27 cellular contexts compared by ENCODE assay signal in the genomic region with DNA sequence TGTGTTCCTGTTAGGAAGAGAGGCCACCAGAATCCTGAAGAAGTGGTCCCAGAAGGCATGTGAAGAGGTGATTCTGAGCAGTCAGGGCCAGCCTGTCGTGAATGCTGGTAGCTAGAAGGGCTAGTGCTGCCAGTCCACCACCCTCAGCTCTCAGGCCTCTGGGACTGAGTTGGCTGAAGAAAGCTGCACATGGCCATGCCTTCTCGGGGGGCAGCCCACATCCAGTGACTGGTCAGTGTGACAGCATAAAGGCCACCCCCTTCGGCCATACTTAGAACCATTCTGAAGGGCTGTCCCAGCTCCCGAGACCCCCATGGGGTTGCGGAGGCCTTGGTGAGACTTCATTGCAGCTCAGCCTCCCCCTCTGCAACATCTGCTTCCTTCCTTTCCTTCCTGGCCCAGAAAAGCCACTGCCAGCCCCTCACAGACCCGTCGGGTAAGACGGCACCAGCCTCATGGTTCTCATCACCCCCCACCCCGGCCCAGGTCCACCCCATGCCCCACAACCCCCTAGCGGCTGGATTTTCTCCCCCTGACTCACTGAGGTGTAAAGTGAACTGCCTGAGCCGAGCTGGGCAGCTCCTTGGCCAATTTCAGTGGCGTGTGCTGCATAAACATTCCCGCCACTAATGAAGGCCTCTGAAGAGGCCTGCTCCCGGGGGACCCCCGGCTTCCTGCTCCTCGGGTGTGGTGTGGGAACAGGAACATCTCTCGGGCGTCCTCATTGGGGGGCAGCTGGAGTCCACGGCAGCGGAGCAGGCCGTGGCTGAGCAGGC. TPM values are rescaled to one million over a fixed set of nuclear protein-coding genes. Genes with fewer than 3 reads are reported as not detected.
DNase-seq lines count a peak whose midpoint lies in the region; ATAC-seq, FAIRE-seq and TF ChIP-seq lines count a peak whose summit lies in the region.
"Had no signal": no experiment of that assay in that cellular context is flagged by ENCODE, and none has a peak within 500 bp of the region (broad histone marks: within the 10 kb centered on the region; RNA-seq: fewer than 3 reads in every experiment).

No MANE protein-coding gene starts in this region.

- intact Hi-C loops in Right ventricle myocardium inferior (cut with DNase I) = no loop called here
- intact Hi-C loops in cardiac septum (cut with DNase I) = no loop called here
- intact Hi-C loops in lower lobe of right lung (cut with DNase I) = no loop called here
- intact Hi-C loops in spleen (cut with DNase I; ENCODE audit: low total_unique reads) = no loop called here

- no peaks in the 10 kb centered on the region for H3K79me1 ChIP-seq in H1 (ENCODE audit: low read depth, low read length)

- H3K18ac ChIP-seq in H1 (ENCODE audit: extremely low read depth, low read length) = no peak overlapping the region

- no peak overlapping the region for H2BK120ac ChIP-seq in H1 (replicated peaks; ENCODE audit: low read depth, low read length)

- no peak overlapping the region for H3K23ac ChIP-seq in H1 (ENCODE audit: insufficient read length)

- H3K4me1 ChIP-seq in H1 (replicated peaks in 1 of 4; ENCODE audit: control insufficient read depth in 3 of 4, insufficient read depth in 4 of 4, low read length in 3 of 4) (no peaks in the 10 kb centered on the region), lower lobe of right lung (no peaks in the 10 kb centered on the region), spleen (no peaks in the 10 kb centered on the region)
- H3K4me1 ChIP-seq: BE2C had no signal

- H2AK5ac ChIP-seq in H1 (ENCODE audit: low read depth, low read length) = no peak overlapping the region

- no peaks in the 10 kb centered on the region for H4K20me1 ChIP-seq in H1 (replicated peaks in 1 of 2; ENCODE audit: control insufficient read depth in 1 of 2, insufficient read depth in 2 of 2, low read length in 2 of 2)

- H4K5ac ChIP-seq in H1 (ENCODE audit: insufficient read length, low read depth, low read length) = no peak overlapping the region

- no peak for TF ChIP-seq RAD21 in H1 (IDR thresholded peaks at IDR 0.05 in 1 of 2, conservative IDR thresholded peaks at IDR 0.05 in 1 of 2; ENCODE audit: low read depth in 2 of 2, low read length in 2 of 2)

- H2BK15ac ChIP-seq in H1 (ENCODE audit: low read length) = no peak overlapping the region

- H4K91ac ChIP-seq in H1 (replicated peaks; ENCODE audit: insufficient read length, low read length) = no peak overlapping the region

- H3K4ac ChIP-seq in H1 (replicated peaks; ENCODE audit: insufficient read length, low read depth, low read length) = no peak overlapping the region

- H4K8ac ChIP-seq in H1 (ENCODE audit: extremely low read depth, insufficient read depth, low read length) = no peak overlapping the region; the same call in 1 of the 2 replicates

- POLR2A ChIA-PET in H1 (lab: Charles Lee; ENCODE audit: partially characterized antibody) = interaction anchor here (0.6 kb wide), 1 partner anchor 703 kb away, joined by 5 read pairs; no protein-coding TSS in a partner anchor

- 92% methylated on average over 18 of the region's 21 CpGs; no CpG with 5 or more reads in 1 of the 2 experiments for WGBS in H1 (ENCODE audit: extremely low coverage in 1 of 2, insufficient coverage in 1 of 2, insufficient read length in 1 of 2, insufficient replicate concordance in 2 of 2, low coverage in 1 of 2, low lambda C conversion rate in 2 of 2, missing lambda C conversion rate in 1 of 2), 2 experiments
- 34 to 40% (median 35%) methylated on average over 11 to 21 of the region's 21 CpGs for WGBS in spleen, 5 donors

- CTCF ChIA-PET in H1 (lab: Charles Lee; ENCODE audit: partially characterized antibody) = interaction anchor here (0.9 to 1.7 kb wide), 3 partner anchors 10 to 1128 kb away, joined by 3 to 5 read pairs (median 4); no protein-coding TSS in a partner anchor

- H3K27ac ChIP-seq in H1 (ENCODE audit: low read depth, low read length) = no peak overlapping the region
- no peak overlapping the region for H3K27ac ChIP-seq in lower lobe of right lung
- H3K27ac ChIP-seq in spleen = no peak overlapping the region
- H3K27ac ChIP-seq: 22Rv1, KMS-11 had no signal

- TF ChIP-seq CTCF in H1 (IDR thresholded peaks at IDR 0.05; ENCODE audit: control extremely low read depth in 1 of 3, insufficient read depth in 1 of 3, low read depth in 1 of 3, low read length in 3 of 3) = no peak
- no peak for TF ChIP-seq CTCF in lower lobe of right lung (IDR thresholded peaks at IDR 0.05)
- TF ChIP-seq CTCF in spleen (IDR thresholded peaks at IDR 0.05 in 8 of 11, conservative IDR thresholded peaks at IDR 0.05 in 3 of 11) = no peak

- no peak overlapping the region for H2AFZ ChIP-seq in H1 (ENCODE audit: low read length)

- ATAC-seq in Right ventricle myocardium inferior (no peak), lower lobe of right lung (no peak), GM18861 (IDR thresholded peaks at IDR 0.05; ENCODE audit: unreplicated experiment) (no peak)

- H3K56ac ChIP-seq in H1 (replicated peaks; ENCODE audit: insufficient read length, low read depth, low read length) = no peak overlapping the region

- H3K36me3 ChIP-seq in H1 (ENCODE audit: control insufficient read depth in 2 of 4, insufficient read depth in 4 of 4, low read length in 3 of 4) (no peaks in the 10 kb centered on the region), lower lobe of right lung (no peaks in the 10 kb centered on the region), spleen (no peaks in the 10 kb centered on the region)
- H3K36me3 ChIP-seq: BE2C had no signal

- no peak for TF ChIP-seq POLR2A in H1 (IDR thresholded peaks at IDR 0.05; ENCODE audit: control extremely low read depth in 1 of 2, low read depth in 2 of 2, low read length in 2 of 2)
- TF ChIP-seq POLR2A in spleen (IDR thresholded peaks at IDR 0.05) = no peak

- H3K79me2 ChIP-seq in H1 (ENCODE audit: control insufficient read depth in 1 of 2, insufficient read depth in 2 of 2, low read length in 2 of 2) = no peaks in the 10 kb centered on the region

- H3K4me3 ChIP-seq in H1 (ENCODE audit: extremely low read depth in 1 of 4, insufficient read depth in 2 of 4, low read depth in 3 of 4, low read length in 4 of 4) (no peak overlapping the region), lower lobe of right lung (no peak overlapping the region), spleen (no peak overlapping the region)

- H3K9ac ChIP-seq in H1 (replicated peaks in 1 of 4; ENCODE audit: extremely low read depth in 1 of 4, low read depth in 3 of 4, low read length in 3 of 4) = no peak overlapping the region
- H3K9ac ChIP-seq: KMS-11 had no signal

- H3K4me2 ChIP-seq in H1 (ENCODE audit: insufficient read depth in 1 of 2, low read depth in 2 of 2, low read length in 2 of 2) = no peak overlapping the region
- H3K4me2 ChIP-seq: KMS-11 had no signal

- no peak overlapping the region for H2BK5ac ChIP-seq in H1 (ENCODE audit: low read depth, low read length)

- H3K9me3 ChIP-seq in H1 (ENCODE audit: insufficient read depth in 2 of 2, low read depth in 1 of 2, low read length in 1 of 2) = peaks cover 7 to 17% of the 10 kb centered on the region in 2 experiments
- H3K9me3 ChIP-seq in lower lobe of right lung = no peaks in the 10 kb centered on the region
- peaks cover 0 to 15% (median 4%) of the 10 kb centered on the region in 8 donors for H3K9me3 ChIP-seq in spleen
- H3K9me3 ChIP-seq: BE2C had no signal

- no peak for FAIRE-seq in H1 (lab: Jason Lieb, UNC)
- FAIRE-seq: GM12892 had no signal

- H2BK12ac ChIP-seq in H1 (ENCODE audit: low read depth, low read length) = no peak overlapping the region

- H3K27me3 ChIP-seq in H1 (replicated peaks in 1 of 4; ENCODE audit: control insufficient read depth in 3 of 4, extremely low read depth in 1 of 4, insufficient read depth in 3 of 4, low read length in 3 of 4) (no peaks in the 10 kb centered on the region), lower lobe of right lung (ENCODE audit: low read depth) (no peaks in the 10 kb centered on the region), spleen (replicated peaks in 1 of 7) (no peaks in the 10 kb centered on the region)
- H3K27me3 ChIP-seq: BE2C had no signal

- TF ChIP-seq EP300 in H1 (IDR thresholded peaks at IDR 0.05; ENCODE audit: borderline replicate concordance in 1 of 2, low read depth in 2 of 2, low read length in 2 of 2) = no peak

- no peaks in the 10 kb centered on the region for H3K23me2 ChIP-seq in H1 (ENCODE audit: low read depth, low read length)

- DNase-seq in Right ventricle myocardium inferior (ENCODE audit: missing footprints) (peak; percentile 33), cardiac septum (ENCODE audit: low spot score) (no peak), H1 (ENCODE audit: low read depth in 1 of 2, low spot score in 2 of 2) (no peak), lower lobe of right lung (peak; percentile 35), spleen (peak; percentile 56), activated gamma-delta T cell (lab: John Stamatoyannopoulos, UW) (no peak), HPDE6-E6E7 (ENCODE audit: extremely low spot score) (no peak)
- DNase-seq: ACHN; BE2C; CD4-positive, CD25-positive, alpha-beta regulatory T cell; DMS153; DND-41; H7; MM.1S; NCI-H1417; NCI-H1694; NCI-H2029 treated with DMSO at 0.1 percent for 48 hours; NCI-H446 treated with DMSO at 0.1 percent for 48 hours; NCI-H526; RPMI8226; SHP77 had no signal

- no peak overlapping the region for H3K14ac ChIP-seq in H1 (ENCODE audit: insufficient read length)

- H2BK20ac ChIP-seq in H1 (ENCODE audit: low read length) = no peak overlapping the region

TF ChIP-seq in H1, 55 proteins besides CTCF, POLR2A, EP300 and RAD21 (continues in another document):
- TF ChIP-seq FOSL1 (IDR thresholded peaks at IDR 0.05; ENCODE audit: insufficient read depth, low read depth, low read length) (no peak), CBX5 (IDR thresholded peaks at IDR 0.05; ENCODE audit: low read depth, low read length) (no peak)
- TF ChIP-seq, protein P1, sequence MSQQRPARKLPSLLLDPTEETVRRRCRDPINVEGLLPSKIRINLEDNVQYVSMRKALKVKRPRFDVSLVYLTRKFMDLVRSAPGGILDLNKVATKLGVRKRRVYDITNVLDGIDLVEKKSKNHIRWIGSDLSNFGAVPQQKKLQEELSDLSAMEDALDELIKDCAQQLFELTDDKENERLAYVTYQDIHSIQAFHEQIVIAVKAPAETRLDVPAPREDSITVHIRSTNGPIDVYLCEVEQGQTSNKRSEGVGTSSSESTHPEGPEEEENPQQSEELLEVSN (IDR thresholded peaks at IDR 0.05) = peak; percentile 23; the same call in 1 of the 2 replicates

RNA-seq across cellular contexts. Expression of a gene that starts 49.5 kb away (rescaled TPM):
- total RNA-seq in Right ventricle myocardium inferior (0.24 TPM), cardiac septum (not detected), lower lobe of right lung (1.9 TPM), spleen (1 to 10 TPM in 1 of 7 donors, under 1 TPM in 4, not detected in 2; 0.20 to 1.3 (median 0.36) TPM)
- 0.19 TPM in 2 replicates for total RNA-seq in H1 (2021; fragmentation: NEBNext Ultra II Directional; extraction: Animal tissue kit (Norgen Biotek cat#: 25700))
- polyA plus RNA-seq in H1 (2011; rRNA removed) (0.17 and 0.33 TPM in 2 replicates), spleen (under 1 TPM; 0.04 to 0.46 (median 0.42) TPM)
- polyA plus RNA-seq in H1 (2011; cell fraction: cytosol; rRNA removed) = 0.41 TPM
- polyA plus RNA-seq in H1 (2011; cell fraction: nucleus; rRNA removed) = 0.80 TPM
- polyA plus RNA-seq in H1 (2012, experiment 1 of 2) = 0.13 to 0.27 TPM (median 0.20 TPM) in 4 replicates
- 0.29 TPM for polyA plus RNA-seq in H1 (2012, experiment 2 of 2)
- 0.06 TPM for polyA plus RNA-seq in H1 (2013, experiment 1 of 2)
- 0.26 TPM for polyA plus RNA-seq in H1 (2013, experiment 2 of 2)
- 0.46 and 1.3 TPM in 2 replicates for polyA minus RNA-seq in H1 (2011; rRNA and poly(A)+ RNA removed)
- not detected for polyA minus RNA-seq in H1 (2011; cell fraction: cytosol; rRNA and poly(A)+ RNA removed)
- 7.1 TPM for polyA minus RNA-seq in H1 (2011; cell fraction: nucleus; rRNA and poly(A)+ RNA removed)
- total RNA-seq: CD4-positive, CD25-positive, alpha-beta regulatory T cell; SK-MEL-5 had no signal
- polyA plus RNA-seq: CD4-positive, CD25-positive, alpha-beta regulatory T cell; IgD-negative memory B cell had no signal

Comparison
In these comparisons a context has a peak if more than half of its experiments do, and no peak if none do; other contexts are left out.
1. DNase-seq: peak in Right ventricle myocardium inferior (single experiment), lower lobe of right lung (single experiment) and spleen (single experiment); none in cardiac septum (single experiment), H1 (0 of 2), activated gamma-delta T cell (single experiment) and HPDE6-E6E7 (single experiment).